ENCODE assay signal across 9 cellular contexts in genomic region chr14:105486333-105486973, GRCh38. TPM values are rescaled to one million over a fixed set of nuclear protein-coding genes. Genes with fewer than 3 reads are reported as not detected.
DNase-seq lines count a peak whose midpoint lies in the region; ATAC-seq and TF ChIP-seq lines count a peak whose summit lies in the region.
"Had no signal": no experiment of that assay in that cellular context is flagged by ENCODE, and none has a peak within 500 bp of the region (broad histone marks: within the 10 kb centered on the region; RNA-seq: fewer than 3 reads in every experiment).

CRIP1 (plus strand) TSS chr14:105486886; CDS start chr14:105487260, 374 bp downstream.

- no peak within 1 kb of the TSS; the same call in none of the 2 replicates for H3K27ac Mint-ChIP-seq in HFFc6
- peak within 1 kb of the TSS; percentile 79 to 81 for H3K27ac Mint-ChIP-seq in activated naive CD4-positive, alpha-beta T cell treated with anti-CD3 and anti-CD28 coated beads, Interleukin-2, amount 50 U/mL, for 72 hours

- DNase-seq in HFFc6 (no peak), left colon (peak in 1 of 2 donors; percentile 50), SHP77 (lab: John Stamatoyannopoulos, UW) (no peak), NCI-H1417 treated with DMSO at 0.1 percent for 48 hours (lab: John Stamatoyannopoulos, UW) (no peak), NCI-H345 treated with DMSO at 0.1 percent for 48 hours (lab: John Stamatoyannopoulos, UW; ENCODE audit: unreplicated experiment) (no peak), NCI-H2196 (lab: John Stamatoyannopoulos, UW; ENCODE audit: unreplicated experiment) (no peak)
- no peak for DNase-seq in activated naive CD4-positive, alpha-beta T cell treated with anti-CD3 and anti-CD28 coated beads, Interleukin-2, amount 50 U/mL, for 72 hours (ENCODE audit: low spot score in 2 of 2)
- peak; percentile 43 for DNase-seq in stimulated activated naive CD8-positive, alpha-beta T cell treated with anti-CD3 and anti-CD28 coated beads, Interleukin-15, Interleukin-2, amounts not matched to agents 100 U/mL and 50 U/mL, for 24 hours
- DNase-seq: activated CD4-positive, alpha-beta T cell treated with anti-CD3 and anti-CD28 coated beads, Interleukin-2, amount 50 U/mL, for 4 hours had no signal

- no peak for ATAC-seq in activated naive CD4-positive, alpha-beta T cell treated with anti-CD3 and anti-CD28 coated beads, Interleukin-2, amount 50 U/mL, for 72 hours
- ATAC-seq in left colon, result no peak
- ATAC-seq in stimulated activated naive CD8-positive, alpha-beta T cell treated with anti-CD3 and anti-CD28 coated beads, Interleukin-15, Interleukin-2, amounts not matched to agents 100 U/mL and 50 U/mL, for 24 hours, result no peak

- peak within 1 kb of the TSS; percentile 30; the same call in 1 of the 2 replicates for H3K4me3 Mint-ChIP-seq in HFFc6

- intact Hi-C loops in left colon (cut with DNase I, micrococcal nuclease), result no loop called here

- H3K9me3 Mint-ChIP-seq in HFFc6, result no peaks in the 10 kb centered on the region
- no peaks in the 10 kb centered on the region for H3K9me3 Mint-ChIP-seq in activated naive CD4-positive, alpha-beta T cell treated with anti-CD3 and anti-CD28 coated beads, Interleukin-2, amount 50 U/mL, for 72 hours

- H3K27me3 Mint-ChIP-seq in HFFc6 (ENCODE audit: insufficient read depth), result peaks cover 10% of the 10 kb centered on the region

- H3K4me1 Mint-ChIP-seq in HFFc6 (ENCODE audit: low read depth), result peaks cover 23% of the 10 kb centered on the region

- no peak for TF ChIP-seq CTCF in HFFc6 (IDR thresholded peaks at IDR 0.05)

- H3K36me3 Mint-ChIP-seq in HFFc6 (ENCODE audit: low read depth), result no peaks in the 10 kb centered on the region
- H3K36me3 Mint-ChIP-seq in activated naive CD4-positive, alpha-beta T cell treated with anti-CD3 and anti-CD28 coated beads, Interleukin-2, amount 50 U/mL, for 72 hours, result no peaks in the 10 kb centered on the region

RNA-seq across cellular contexts. Expression of gene CRIP1, which starts in this region (rescaled TPM):
- total RNA-seq in HFFc6 (2021; fragmentation: NEBNext Ultra II Directional; extraction: Animal tissue kit (Norgen Biotek cat#: 25700)), result 10 to 100 TPM in 4 of 6 experiments, 1 to 10 TPM in 2; 4.8 to 55.2 (median 42.3) TPM
- total RNA-seq in activated naive CD4-positive, alpha-beta T cell treated with anti-CD3 and anti-CD28 coated beads, Interleukin-2, amount 50 U/mL, for 72 hours, result 100 to 1,000 TPM; 200 to 214 TPM
- 100 to 1,000 TPM in 1 of 2 donors, 10 to 100 TPM in 1; 86.8 to 222 TPM for total RNA-seq in left colon
